In genomic region chr12:132717011-132717410, GRCh38 we compare ENCODE assay signal across 24 cellular contexts.
"Had no signal": no experiment of that assay in that cellular context is flagged by ENCODE, and none has a peak within 500 bp of the region (broad histone marks: within the 10 kb centered on the region; RNA-seq: fewer than 3 reads in every experiment).

No MANE protein-coding gene starts in this region.

- FAIRE-seq: astrocyte had no signal

- H3K4me3 ChIP-seq: cardiac muscle cell, MG63, Peyer's patch had no signal

- ATAC-seq: activated naive CD8-positive, alpha-beta T cell treated with anti-CD3 and anti-CD28 coated beads, Interleukin-2, amount 50 U/mL, for 24 hours; T-helper 17 cell had no signal

- DNase-seq: activated B cell treated with CpG ODN at 0.5 μM for 24 hours; activated CD4-positive, alpha-beta memory T cell treated with anti-CD3 and anti-CD28 coated beads for 36 hours; activated CD4-positive, alpha-beta T cell treated with anti-CD3 and anti-CD28 coated beads for 1 hour; activated CD4-positive, alpha-beta T cell treated with anti-CD3 and anti-CD28 coated beads, Interleukin-2, amount 10 ng/mL, durations not matched to agents 24 days and 14 days; activated naive CD8-positive, alpha-beta T cell treated with anti-CD3 and anti-CD28 coated beads, Interleukin-2, amount 50 U/mL, for 24 hours; activated T-cell treated with anti-CD3 and anti-CD28 coated beads for 4 hours; amniotic stem cell; MG63; MV-4-11; NCI-H1105; NCI-H1436; NCI-H1694 treated with DMSO at 0.1 percent for 48 hours; NCI-H2029 treated with DMSO at 0.1 percent for 48 hours; NCI-H345; NCI-H510A; NCI-H526 treated with DMSO at 0.1 percent for 48 hours; NCI-H82; OCI-M1; Peyer's patch; SHP77 treated with DMSO at 0.1 percent for 48 hours; T-helper 17 cell; T-helper 9 cell had no signal

- H3K27ac ChIP-seq: cardiac muscle cell, Peyer's patch had no signal

- H3K9me3 ChIP-seq: MG63, Peyer's patch had no signal

- H3K27me3 ChIP-seq: cardiac muscle cell, MG63, Peyer's patch had no signal
